ENCODE assay signal across 8 cellular contexts in the genomic region with DNA sequence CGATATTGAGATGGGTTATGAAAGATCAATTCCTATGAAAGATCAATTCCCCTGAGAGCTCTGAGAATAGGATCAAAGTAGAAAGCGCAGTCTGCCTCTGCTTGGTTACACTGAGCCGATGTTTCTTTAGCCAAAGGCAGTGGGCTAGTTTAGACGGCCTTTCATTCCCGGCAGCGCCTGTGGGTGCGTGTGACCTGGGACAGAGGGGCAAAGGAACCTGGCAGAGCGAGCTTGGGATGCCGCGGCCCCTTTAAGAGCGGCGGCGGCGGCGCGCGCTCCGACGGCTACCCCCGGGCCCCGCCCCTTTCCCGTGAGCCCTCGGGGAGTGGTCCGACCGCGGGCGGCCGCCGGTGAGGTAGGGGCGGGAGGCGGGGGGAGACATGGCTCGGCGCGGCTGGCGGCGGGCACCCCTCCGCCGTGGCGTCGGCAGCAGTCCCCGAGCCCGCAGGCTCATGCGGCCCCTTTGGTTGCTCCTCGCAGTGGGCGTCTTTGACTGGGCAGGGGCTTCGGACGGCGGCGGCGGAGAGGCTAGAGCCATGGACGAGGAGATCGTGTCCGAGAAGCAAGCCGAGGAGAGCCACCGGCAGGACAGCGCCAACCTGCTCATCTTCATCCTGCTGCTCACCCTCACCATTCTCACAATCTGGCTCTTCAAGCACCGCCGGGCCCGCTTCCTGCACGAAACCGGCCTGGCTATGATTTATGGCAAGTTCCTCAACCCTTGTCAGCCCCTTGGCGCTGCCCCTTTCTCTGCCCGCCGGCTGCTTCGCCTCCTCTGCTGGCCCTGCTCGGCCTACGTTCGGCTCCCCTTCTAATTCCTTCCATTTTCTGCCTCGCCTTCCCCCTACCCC. TPM values are rescaled to one million over a fixed set of nuclear protein-coding genes. Genes with fewer than 3 reads are reported as not detected.
A peak's percentile ranks its signal among the peaks of the same experiment; 100 is the strongest.
DNase-seq lines count a peak whose midpoint lies in the region; ATAC-seq, FAIRE-seq and TF ChIP-seq lines count a peak whose summit lies in the region.

A gene (plus strand): TSS at position 313 of the 851 bp plus-strand sequence. CDS start 224 bp downstream, at position 537.

- WGBS in HUES64, result under 1% methylated on average over 69 of the region's 69 CpGs

- H3K9me3 ChIP-seq in HUES64 (ENCODE audit: insufficient read depth, low read depth, low read length), result no peaks in the 10 kb centered on the region

- H3K4me1 ChIP-seq in HUES64 (ENCODE audit: insufficient read depth, low read length), result 0 out of 2 replicates have a peak, but pooled peaks cover 5% of the 10 kb centered on the region

- ATAC-seq in GM21381 (IDR thresholded peaks at IDR 0.05; ENCODE audit: unreplicated experiment), result peak; percentile 90
- peak; percentile 91 for ATAC-seq in activated T-helper 17 cell treated with anti-CD3 and anti-CD28 coated beads, Interleukin-2, amount 50 U/mL, for 72 hours (replicated peaks)
- peak; percentile 94 to 98 for ATAC-seq in natural killer cell treated with Interleukin-12 subunit alpha and Interleukin-12 subunit beta and Interleukin-15 and Interleukin-18, amount 100 ng/mL, for 72 hours

- peak within 1 kb of the TSS; percentile 70 for H3K9ac ChIP-seq in HUES64 (ENCODE audit: low read depth, low read length)

- H3K36me3 Mint-ChIP-seq in activated T-helper 17 cell treated with anti-CD3 and anti-CD28 coated beads, Interleukin-2, amount 50 U/mL, for 72 hours (ENCODE audit: low read depth), result peaks cover 5% of the 10 kb centered on the region
- H3K36me3 Mint-ChIP-seq in natural killer cell treated with Interleukin-12 subunit alpha and Interleukin-12 subunit beta and Interleukin-15 and Interleukin-18, amount 100 ng/mL, for 72 hours, result no peaks in the 10 kb centered on the region
- no peaks in the 10 kb centered on the region for H3K36me3 Mint-ChIP-seq in stimulated activated naive CD8-positive, alpha-beta T cell treated with anti-CD3 and anti-CD28 coated beads, Interleukin-15, Interleukin-2, amounts not matched to agents 100 ng/mL and 50 ng/mL, for 24 hours (ENCODE audit: low read depth)

- H3K27me3 Mint-ChIP-seq in activated T-helper 17 cell treated with anti-CD3 and anti-CD28 coated beads, Interleukin-2, amount 50 U/mL, for 72 hours, result no peaks in the 10 kb centered on the region
- H3K27me3 Mint-ChIP-seq in natural killer cell treated with Interleukin-12 subunit alpha and Interleukin-12 subunit beta and Interleukin-15 and Interleukin-18, amount 100 ng/mL, for 72 hours, result peaks cover 0 to 22% of the 10 kb centered on the region in 2 donors
- H3K27me3 Mint-ChIP-seq in stimulated activated naive CD8-positive, alpha-beta T cell treated with anti-CD3 and anti-CD28 coated beads, Interleukin-15, Interleukin-2, amounts not matched to agents 100 ng/mL and 50 ng/mL, for 24 hours, result no peaks in the 10 kb centered on the region

- H3K27ac Mint-ChIP-seq in activated T-helper 17 cell treated with anti-CD3 and anti-CD28 coated beads, Interleukin-2, amount 50 U/mL, for 72 hours, result peak within 1 kb of the TSS; percentile 77
- H3K27ac Mint-ChIP-seq in natural killer cell treated with Interleukin-12 subunit alpha and Interleukin-12 subunit beta and Interleukin-15 and Interleukin-18, amount 100 ng/mL, for 72 hours, result peak within 1 kb of the TSS; percentile 73 to 85
- H3K27ac Mint-ChIP-seq in stimulated activated naive CD8-positive, alpha-beta T cell treated with anti-CD3 and anti-CD28 coated beads, Interleukin-15, Interleukin-2, amounts not matched to agents 100 ng/mL and 50 ng/mL, for 24 hours, result peak within 1 kb of the TSS; percentile 78

- peak; percentile 39 for DNase-seq in D721Med (ENCODE audit: insufficient read length, low spot score)
- peak; percentile 23 for DNase-seq in fibroblast of the aortic adventitia (ENCODE audit: low read depth)
- DNase-seq in natural killer cell treated with Interleukin-12 subunit alpha and Interleukin-12 subunit beta and Interleukin-15 and Interleukin-18, amount 100 ng/mL, for 72 hours (ENCODE audit: low spot score), result peak; percentile 71

- H3K27ac ChIP-seq in HUES64 (ENCODE audit: low read depth, low read length), result peak within 1 kb of the TSS; percentile 65; the same call in 1 of the 2 replicates

- H3K36me3 ChIP-seq in HUES64 (ENCODE audit: insufficient read depth, low read length), result no peaks in the 10 kb centered on the region

- peak within 1 kb of the TSS; percentile 81 for H3K4me3 Mint-ChIP-seq in activated T-helper 17 cell treated with anti-CD3 and anti-CD28 coated beads, Interleukin-2, amount 50 U/mL, for 72 hours
- peak within 1 kb of the TSS; percentile 97 for H3K4me3 Mint-ChIP-seq in natural killer cell treated with Interleukin-12 subunit alpha and Interleukin-12 subunit beta and Interleukin-15 and Interleukin-18, amount 100 ng/mL, for 72 hours
- peak within 1 kb of the TSS; percentile 86 for H3K4me3 Mint-ChIP-seq in stimulated activated naive CD8-positive, alpha-beta T cell treated with anti-CD3 and anti-CD28 coated beads, Interleukin-15, Interleukin-2, amounts not matched to agents 100 ng/mL and 50 ng/mL, for 24 hours

- H3K9me3 Mint-ChIP-seq in activated T-helper 17 cell treated with anti-CD3 and anti-CD28 coated beads, Interleukin-2, amount 50 U/mL, for 72 hours, result peaks cover 4% of the 10 kb centered on the region
- no peaks in the 10 kb centered on the region for H3K9me3 Mint-ChIP-seq in natural killer cell treated with Interleukin-12 subunit alpha and Interleukin-12 subunit beta and Interleukin-15 and Interleukin-18, amount 100 ng/mL, for 72 hours
- no peaks in the 10 kb centered on the region for H3K9me3 Mint-ChIP-seq in stimulated activated naive CD8-positive, alpha-beta T cell treated with anti-CD3 and anti-CD28 coated beads, Interleukin-15, Interleukin-2, amounts not matched to agents 100 ng/mL and 50 ng/mL, for 24 hours

- no peak for TF ChIP-seq CTCF in D721Med (IDR thresholded peaks at IDR 0.05; ENCODE audit: insufficient read depth, missing control alignments)
- no peak for TF ChIP-seq CTCF in fibroblast of the aortic adventitia (IDR thresholded peaks at IDR 0.05; ENCODE audit: insufficient read depth, low read length)

- no peaks in the 10 kb centered on the region for H3K27me3 ChIP-seq in HUES64 (ENCODE audit: insufficient read depth, low read length)

- FAIRE-seq in D721Med (lab: Jason Lieb, UNC), result no peak

- peaks cover 34% of the 10 kb centered on the region for H3K4me1 Mint-ChIP-seq in activated T-helper 17 cell treated with anti-CD3 and anti-CD28 coated beads, Interleukin-2, amount 50 U/mL, for 72 hours
- peaks cover 29 to 30% of the 10 kb centered on the region in 2 donors for H3K4me1 Mint-ChIP-seq in natural killer cell treated with Interleukin-12 subunit alpha and Interleukin-12 subunit beta and Interleukin-15 and Interleukin-18, amount 100 ng/mL, for 72 hours (ENCODE audit: low read depth in 2 of 2)
- peaks cover 56% of the 10 kb centered on the region for H3K4me1 Mint-ChIP-seq in stimulated activated naive CD8-positive, alpha-beta T cell treated with anti-CD3 and anti-CD28 coated beads, Interleukin-15, Interleukin-2, amounts not matched to agents 100 ng/mL and 50 ng/mL, for 24 hours (ENCODE audit: low read depth)

- H3K4me3 ChIP-seq in HUES64 (ENCODE audit: low read length) (peak within 1 kb of the TSS; percentile 98), fibroblast of the aortic adventitia (ENCODE audit: low read depth, low read length) (peak within 1 kb of the TSS; percentile 70)

TF ChIP-seq in PFSK-1, 5 proteins besides CTCF, POLR2A, EP300 and RAD21:
- TF ChIP-seq POLR2AphosphoS5 (IDR thresholded peaks at IDR 0.05; ENCODE audit: low read depth, low read length), result peak; percentile 20; the same call in 1 of the 2 replicates
- 0 out of 2 replicates have a peak, but pooled peaks have one; percentile 36 for TF ChIP-seq TAF1 (IDR thresholded peaks at IDR 0.05; ENCODE audit: borderline replicate concordance, insufficient read depth, low read length)
- TF ChIP-seq FOXP2 (optimal IDR thresholded peaks at IDR 0.05; ENCODE audit: borderline replicate concordance, extremely low read depth, extremely low read length, insufficient read depth), result peak; percentile 32
- no peak for TF ChIP-seq SIN3A (IDR thresholded peaks at IDR 0.05; ENCODE audit: borderline replicate concordance, insufficient read depth, low read length)

RNA-seq across cellular contexts. Expression of the gene that starts here (rescaled TPM):
- 8.7 TPM for polyA plus RNA-seq in HUES64 (2013, experiment 1 of 2)
- polyA plus RNA-seq in HUES64 (2013, experiment 2 of 2), result 8.7 TPM
- polyA plus RNA-seq in PFSK-1 (2012; ENCODE audit: insufficient read length, low read depth), result 11.5 TPM
- 10 to 100 TPM in 1 of 2 donors, 1 to 10 TPM in 1; 9.6 to 15.0 TPM for total RNA-seq in activated T-helper 17 cell treated with anti-CD3 and anti-CD28 coated beads, Interleukin-2, amount 50 U/mL, for 72 hours
- total RNA-seq in fibroblast of the aortic adventitia (ENCODE audit: low replicate concordance), result 18.6 and 26.3 TPM in 2 replicates
- total RNA-seq in natural killer cell treated with Interleukin-12 subunit alpha and Interleukin-12 subunit beta and Interleukin-15 and Interleukin-18, amount 100 ng/mL, for 72 hours, result 10 to 100 TPM; 16.6 to 18.6 TPM

Comparison
In these comparisons a context has a peak if more than half of its experiments do, and no peak if none do; other contexts are left out.
1. Peak in every context shown above with its lines: DNase-seq, ATAC-seq, H3K4me3 ChIP-seq and H3K27ac ChIP-seq.